ENCODE assay signal across 8 cellular contexts in genomic region chr3:61562810-61563613, GRCh38. TPM values are rescaled to one million over a fixed set of nuclear protein-coding genes. Genes with fewer than 3 reads are reported as not detected.
DNase-seq lines count a peak whose midpoint lies in the region; ATAC-seq and TF ChIP-seq lines count a peak whose summit lies in the region.

No MANE protein-coding gene starts in this region.

- CTCF ChIA-PET in WTC11 (lab: Charles Lee), result interaction anchor here (1.2 to 2.3 kb wide), 6 partner anchors 15 to 625 kb away, joined by 4 to 24 read pairs (median 12); no protein-coding TSS in a partner anchor

- H3K36me3 ChIP-seq in left ventricle myocardium inferior, result no peaks in the 10 kb centered on the region
- no peaks in the 10 kb centered on the region for H3K36me3 ChIP-seq in rectal smooth muscle tissue (ENCODE audit: control insufficient read depth, insufficient read depth, low read length)

- H3K27me3 ChIP-seq in left ventricle myocardium inferior (ENCODE audit: low read depth) (no peaks in the 10 kb centered on the region), rectal smooth muscle tissue (ENCODE audit: control insufficient read depth, insufficient read depth, low read length) (no peaks in the 10 kb centered on the region)

- H3K4me1 ChIP-seq in left ventricle myocardium inferior, result peaks cover 85% of the 10 kb centered on the region
- peaks cover 5% of the 10 kb centered on the region for H3K4me1 ChIP-seq in rectal smooth muscle tissue (ENCODE audit: control insufficient read depth, insufficient read depth, low read length)

- intact Hi-C loops in left ventricle myocardium inferior (cut with micrococcal nuclease), result loop anchor here (5.0 to 10.0 kb wide), 2 partner anchors 292 to 624 kb away; no protein-coding TSS in a partner anchor

- H3K27me3 Mint-ChIP-seq in WTC11 (ENCODE audit: low read depth), result peaks cover 11% of the 10 kb centered on the region

- peak overlapping the region; percentile 85 for H3K4me3 ChIP-seq in left ventricle myocardium inferior
- peak overlapping the region; percentile 87 for H3K4me3 ChIP-seq in rectal smooth muscle tissue (ENCODE audit: low read length)

- POLR2A ChIA-PET in WTC11 (lab: Charles Lee), result interaction anchor here (0.6 to 1.5 kb wide), 4 partner anchors 12 to 140 kb away, joined by 3 to 7 read pairs (median 4); no protein-coding TSS in a partner anchor

- H3K4me3 Mint-ChIP-seq in WTC11, result peak overlapping the region; percentile 95

- ATAC-seq in WTC11 (no peak), HG03565 (IDR thresholded peaks at IDR 0.05; ENCODE audit: unreplicated experiment) (no peak), HG03095 (IDR thresholded peaks at IDR 0.05; ENCODE audit: unreplicated experiment) (no peak)

- H3K9me3 Mint-ChIP-seq in WTC11, result peaks cover 12% of the 10 kb centered on the region

- TF ChIP-seq CTCF in WTC11 (IDR thresholded peaks at IDR 0.05) (no peak), left ventricle myocardium inferior (IDR thresholded peaks at IDR 0.05; ENCODE audit: borderline replicate concordance) (no peak)

- H3K36me3 Mint-ChIP-seq in WTC11, result peaks cover 5% of the 10 kb centered on the region; the same call in 1 of the 2 replicates

- peak; percentile 7 for DNase-seq in NCI-H345 (lab: John Stamatoyannopoulos, UW)
- DNase-seq in NCI-H345 treated with DMSO at 0.1 percent for 48 hours (lab: John Stamatoyannopoulos, UW; ENCODE audit: unreplicated experiment), result no peak
- peak; percentile 24 for DNase-seq in WTC11 (ENCODE audit: low spot score)
- peak; percentile 45 for DNase-seq in left ventricle myocardium inferior
- no peak for DNase-seq in stimulated activated CD8-positive, alpha-beta memory T cell treated with anti-CD3 and anti-CD28 coated beads, Interleukin-4, amount 100 ng/mL, for 48 hours

- peaks cover 11% of the 10 kb centered on the region for H3K9me3 ChIP-seq in left ventricle myocardium inferior (replicated peaks)

- peaks cover 45% of the 10 kb centered on the region for H3K4me1 Mint-ChIP-seq in WTC11

- H3K9ac ChIP-seq in rectal smooth muscle tissue (ENCODE audit: low read length), result peak overlapping the region; percentile 65

- H3K27ac Mint-ChIP-seq in WTC11, result peak overlapping the region; percentile 79

- H3K27ac ChIP-seq in left ventricle myocardium inferior (replicated peaks) (peak overlapping the region; percentile 99), rectal smooth muscle tissue (ENCODE audit: low read depth, low read length) (peak overlapping the region; percentile 90)

TF ChIP-seq in WTC11, 78 proteins besides CTCF, POLR2A, EP300 and RAD21:
- 0 out of 2 replicates have a peak, but pooled peaks have one; percentile 29 for TF ChIP-seq FOXP1 (CRISPR knock-in tag; IDR thresholded peaks at IDR 0.05; ENCODE audit: borderline replicate concordance)
- TF ChIP-seq HMGXB4 (CRISPR knock-in tag; IDR thresholded peaks at IDR 0.05), result peak; percentile 38; the same call in 1 of the 2 replicates
- 0 out of 2 replicates have a peak, but pooled peaks have one; percentile 1 for TF ChIP-seq NFE2L1 (CRISPR knock-in tag; IDR thresholded peaks at IDR 0.05)
- no peak for TF ChIP-seq ESRRA (CRISPR knock-in tag; IDR thresholded peaks at IDR 0.05; ENCODE audit: borderline replicate concordance)

RNA-seq across cellular contexts. Expression of gene PTPRG, which starts 1.6 kb away (rescaled TPM):
- total RNA-seq in WTC11 (2021) (106 to 121 TPM (median 119 TPM) in 3 replicates), left ventricle myocardium inferior (29.6 TPM)

Comparison
In these comparisons a context has a peak if more than half of its experiments do, and no peak if none do; other contexts are left out.
1. DNase-seq: peak in NCI-H345 (single experiment), WTC11 (single experiment) and left ventricle myocardium inferior (single experiment); none in NCI-H345 treated with DMSO at 0.1 percent for 48 hours (single experiment) and stimulated activated CD8-positive, alpha-beta memory T cell treated with anti-CD3 and anti-CD28 coated beads, Interleukin-4, amount 100 ng/mL, for 48 hours (single experiment).